8 cellular contexts compared by ENCODE assay signal in genomic region chr20:17525650-17526049, GRCh38. TPM values are rescaled to one million over a fixed set of nuclear protein-coding genes. Genes with fewer than 3 reads are reported as not detected.
DNase-seq lines count a peak whose midpoint lies in the region; ATAC-seq lines count a peak whose summit lies in the region.

No MANE protein-coding gene starts in this region.

- peak; percentile 82 for DNase-seq in DMS53 (lab: John Stamatoyannopoulos, UW)
- DNase-seq in NT2/D1 (ENCODE audit: low read depth, low spot score) = peak; percentile 16
- peak; percentile 31 for DNase-seq in germinal center (ENCODE audit: low spot score)
- DNase-seq in ureter (ENCODE audit: low spot score) = no peak
- DNase-seq in NOMO-1 treated with DMSO at 0.1 percent for 48 hours (lab: John Stamatoyannopoulos, UW; ENCODE audit: unreplicated experiment) = no peak

- no peaks in the 10 kb centered on the region for H3K4me1 ChIP-seq in NT2/D1 (ENCODE audit: insufficient read depth, insufficient read length)

- H3K27me3 ChIP-seq in NT2/D1 (ENCODE audit: insufficient read depth, insufficient read length) = peaks cover 7% of the 10 kb centered on the region

- H3K36me3 ChIP-seq in NT2/D1 (ENCODE audit: insufficient read depth, insufficient read length, low read length) = no peaks in the 10 kb centered on the region

- ATAC-seq in HG02852 (IDR thresholded peaks at IDR 0.05; ENCODE audit: unreplicated experiment) (peak; percentile 71), GM19328 (IDR thresholded peaks at IDR 0.05; ENCODE audit: unreplicated experiment) (no peak), HG02970 (IDR thresholded peaks at IDR 0.05; ENCODE audit: low FRiP score, unreplicated experiment) (no peak)

- H3K9me3 ChIP-seq in NT2/D1 (ENCODE audit: insufficient read depth, low read length) = no peaks in the 10 kb centered on the region

- H3K4me3 ChIP-seq in NT2/D1 (ENCODE audit: insufficient read length, low read depth) = no peak overlapping the region

- H3K9ac ChIP-seq in NT2/D1 (ENCODE audit: insufficient read length, low read depth) = no peak overlapping the region

RNA-seq across cellular contexts. Expression of gene BFSP1, which starts 5.5 kb away (rescaled TPM):
- total RNA-seq in ureter = 1.0 TPM

RNA-seq across cellular contexts. Expression of gene DSTN, which starts 44.2 kb away (rescaled TPM):
- 603 TPM for total RNA-seq in ureter

Comparison
In these comparisons a context has a peak if more than half of its experiments do, and no peak if none do; other contexts are left out.
1. DNase-seq: peak in DMS53 (single experiment), NT2/D1 (single experiment) and germinal center (single experiment); none in ureter (single experiment) and NOMO-1 treated with DMSO at 0.1 percent for 48 hours (single experiment).